ENCODE assay signal across 30 cellular contexts in genomic region chr12:41661141-41661540, GRCh38.
"Had no signal": no experiment of that assay in that cellular context is flagged by ENCODE, and none has a peak within 500 bp of the region (broad histone marks: within the 10 kb centered on the region; RNA-seq: fewer than 3 reads in every experiment).

No MANE protein-coding gene starts in this region.

- ATAC-seq: body of pancreas; esophagus mucosa; heart right ventricle; natural killer cell treated with Interleukin-12 subunit alpha and Interleukin-12 subunit beta and Interleukin-15 and Interleukin-18, amount 100 ng/mL, for 72 hours; pancreas; sciatic nerve had no signal

- H3K4me3 ChIP-seq: adrenal gland, body of pancreas, coronary artery, dorsolateral prefrontal cortex, heart right ventricle, pancreas, prostate gland, skin epidermis, thoracic aorta had no signal

- DNase-seq: activated CD4-positive, alpha-beta T cell treated with anti-CD3 and anti-CD28 coated beads for 4 hours; activated CD4-positive, alpha-beta T cell treated with anti-CD3 and anti-CD28 coated beads, Interleukin-2, amount 50 U/mL, for 4 hours; activated effector memory CD4-positive, alpha-beta T cell treated with Interleukin-2 at 50 U/mL for 16 hours; activated naive CD4-positive, alpha-beta T cell treated with anti-CD3 and anti-CD28 coated beads for 36 hours; activated naive CD8-positive, alpha-beta T cell treated with anti-CD3 and anti-CD28 coated beads for 36 hours; activated T-cell treated with anti-CD3 and anti-CD28 coated beads for 4 hours; adrenal gland; aorta; body of pancreas; dorsolateral prefrontal cortex; effector memory CD4-positive, alpha-beta T cell; foreskin fibroblast; heart right ventricle; pancreas; retina; stimulated activated CD4-positive, alpha-beta T cell treated with anti-CD3 and anti-CD28 coated beads, Interleukin-12 subunit alpha, Interleukin-12 subunit beta, amount 100 ng/mL, for 4 hours; stimulated activated CD4-positive, alpha-beta T cell treated with anti-CD3 and anti-CD28 coated beads, Interleukin-4, amount 100 ng/mL, for 1 hour; T-helper 1 cell; trophoblast cell had no signal

- H3K4me1 Mint-ChIP-seq: activated naive CD8-positive, alpha-beta T cell treated with anti-CD3 and anti-CD28 coated beads for 36 hours; memory B cell had no signal

- FAIRE-seq: pancreas, urothelium cell line had no signal

- H3K9me3 Mint-ChIP-seq: T-helper 2 cell treated with Interferon-gamma antibody and Interleukin-4, amounts not matched to agents 5 μg/mL and 100 μg/mL, for 36 hours had no signal

- H3K27me3 ChIP-seq: adrenal gland, body of pancreas, dorsolateral prefrontal cortex, heart right ventricle, pancreas had no signal

- H3K36me3 Mint-ChIP-seq: activated naive CD8-positive, alpha-beta T cell treated with anti-CD3 and anti-CD28 coated beads for 36 hours; memory B cell; natural killer cell treated with Interleukin-12 subunit alpha and Interleukin-12 subunit beta and Interleukin-15 and Interleukin-18, amount 100 ng/mL, for 72 hours had no signal

- H3K9me3 ChIP-seq: adrenal gland, body of pancreas, pancreas, prostate gland, thoracic aorta had no signal

- H3K27ac Mint-ChIP-seq: activated naive CD4-positive, alpha-beta T cell treated with anti-CD3 and anti-CD28 coated beads for 36 hours; activated naive CD8-positive, alpha-beta T cell treated with anti-CD3 and anti-CD28 coated beads for 36 hours; memory B cell; natural killer cell treated with Interleukin-12 subunit alpha and Interleukin-12 subunit beta and Interleukin-15 and Interleukin-18, amount 100 ng/mL, for 72 hours; stimulated activated naive CD8-positive, alpha-beta T cell treated with anti-CD3 and anti-CD28 coated beads, Interleukin-15, Interleukin-2, amounts not matched to agents 100 ng/mL and 50 ng/mL, for 24 hours; T-helper 2 cell treated with Interferon-gamma antibody and Interleukin-4, amounts not matched to agents 5 μg/mL and 100 μg/mL, for 36 hours had no signal

- H3K27me3 Mint-ChIP-seq: activated naive CD8-positive, alpha-beta T cell treated with anti-CD3 and anti-CD28 coated beads for 36 hours; memory B cell; natural killer cell treated with Interleukin-12 subunit alpha and Interleukin-12 subunit beta and Interleukin-15 and Interleukin-18, amount 100 ng/mL, for 72 hours; stimulated activated naive CD8-positive, alpha-beta T cell treated with anti-CD3 and anti-CD28 coated beads, Interleukin-15, Interleukin-2, amounts not matched to agents 100 ng/mL and 50 ng/mL, for 24 hours had no signal

- H3K36me3 ChIP-seq: adrenal gland, heart right ventricle, pancreas, prostate gland, thoracic aorta had no signal

- H3K27ac ChIP-seq: adrenal gland, body of pancreas, coronary artery, dorsolateral prefrontal cortex, heart right ventricle, pancreas, prostate gland, skin epidermis, thoracic aorta had no signal

- H3K4me3 Mint-ChIP-seq: activated naive CD4-positive, alpha-beta T cell treated with anti-CD3 and anti-CD28 coated beads for 36 hours; activated naive CD8-positive, alpha-beta T cell treated with anti-CD3 and anti-CD28 coated beads for 36 hours; memory B cell; natural killer cell treated with Interleukin-12 subunit alpha and Interleukin-12 subunit beta and Interleukin-15 and Interleukin-18, amount 100 ng/mL, for 72 hours; stimulated activated naive CD8-positive, alpha-beta T cell treated with anti-CD3 and anti-CD28 coated beads, Interleukin-15, Interleukin-2, amounts not matched to agents 100 ng/mL and 50 ng/mL, for 24 hours; T-helper 2 cell treated with Interferon-gamma antibody and Interleukin-4, amounts not matched to agents 5 μg/mL and 100 μg/mL, for 36 hours had no signal

- H3K4me1 ChIP-seq: adrenal gland, body of pancreas, pancreas, prostate gland had no signal
